In genomic region chr2:224937887-224938286, GRCh38 we compare ENCODE assay signal across 8 cellular contexts.
DNase-seq lines count a peak whose midpoint lies in the region; ATAC-seq and TF ChIP-seq lines count a peak whose summit lies in the region.

No MANE protein-coding gene starts in this region.

- peaks cover 100% of the 10 kb centered on the region for H3K79me2 ChIP-seq in GM23248 (ENCODE audit: insufficient read depth)

- intact Hi-C loops in left lung (cut with DNase I): no loop called here

- no peaks in the 10 kb centered on the region for H3K9me2 ChIP-seq in GM23248 (ENCODE audit: insufficient read depth)

- H3K4me1 ChIP-seq in left lung (peaks cover 0 to 20% of the 10 kb centered on the region in 2 donors), GM23248 (ENCODE audit: insufficient read depth) (peaks cover 20% of the 10 kb centered on the region)

- H2AFZ ChIP-seq in GM23248: no peak overlapping the region

- in situ Hi-C loops in GM23248 (cut with MboI): no loop called here
- in situ Hi-C loops in ACHN (cut with HindIII; ENCODE audit: low pct_ligation_motif_present, low pct_unique_long_range_greater_than_20kb, low sequenced_read_pairs): no loop called here

- DNase-seq in left lung (no peak), GM23248 (no peak), HuH-7.5 (ENCODE audit: low spot score) (no peak), cerebellar nuclear complex (lab: John Stamatoyannopoulos, UW) (no peak), ACHN (no peak)

- H3K27me3 ChIP-seq in left lung (no peaks in the 10 kb centered on the region), GM23248 (replicated peaks; ENCODE audit: insufficient read depth) (no peaks in the 10 kb centered on the region)

- H4K20me1 ChIP-seq in GM23248 (ENCODE audit: insufficient read depth): no peaks in the 10 kb centered on the region

- H3K36me3 ChIP-seq in left lung: no peaks in the 10 kb centered on the region
- H3K36me3 ChIP-seq in GM23248 (ENCODE audit: low read depth): no peaks in the 10 kb centered on the region

- H3K9me3 ChIP-seq in left lung (no peaks in the 10 kb centered on the region), GM23248 (ENCODE audit: low read depth) (no peaks in the 10 kb centered on the region)

- no peak overlapping the region for H3K9ac ChIP-seq in GM23248

- 91 to 93% methylated on average over 5 of the region's 5 CpGs for WGBS in GM23248 (ENCODE audit: low coverage in 1 of 2, low lambda C conversion rate in 2 of 2, missing lambda C conversion rate in 2 of 2), 2 experiments

- H3K4me3 ChIP-seq in left lung (no peak overlapping the region), GM23248 (no peak overlapping the region)

- ATAC-seq in GM18520 (IDR thresholded peaks at IDR 0.05; ENCODE audit: unreplicated experiment): peak; percentile 85
- peak; percentile 85 for ATAC-seq in GM21619 (IDR thresholded peaks at IDR 0.05; ENCODE audit: unreplicated experiment)
- ATAC-seq in HG03571 (IDR thresholded peaks at IDR 0.05; ENCODE audit: unreplicated experiment): peak; percentile 92
- peak; percentile 29 for ATAC-seq in left lung

- no peak overlapping the region for H3K4me2 ChIP-seq in GM23248 (ENCODE audit: unreplicated experiment)

- H3F3A ChIP-seq in GM23248 (ENCODE audit: insufficient read depth): peaks cover 4% of the 10 kb centered on the region; the same call in 1 of the 2 replicates

- TF ChIP-seq CTCF in left lung (IDR thresholded peaks at IDR 0.05): no peak

- no peak overlapping the region for H3K27ac ChIP-seq in left lung
- no peak overlapping the region for H3K27ac ChIP-seq in GM23248

Comparison
In these comparisons a context has a peak if more than half of its experiments do, and no peak if none do; other contexts are left out.
1. ATAC-seq: peak in every context shown above with its lines; median percentile 92 in HG03571; 85 in GM18520; 85 in GM21619; 29 in left lung.